In the genomic region with DNA sequence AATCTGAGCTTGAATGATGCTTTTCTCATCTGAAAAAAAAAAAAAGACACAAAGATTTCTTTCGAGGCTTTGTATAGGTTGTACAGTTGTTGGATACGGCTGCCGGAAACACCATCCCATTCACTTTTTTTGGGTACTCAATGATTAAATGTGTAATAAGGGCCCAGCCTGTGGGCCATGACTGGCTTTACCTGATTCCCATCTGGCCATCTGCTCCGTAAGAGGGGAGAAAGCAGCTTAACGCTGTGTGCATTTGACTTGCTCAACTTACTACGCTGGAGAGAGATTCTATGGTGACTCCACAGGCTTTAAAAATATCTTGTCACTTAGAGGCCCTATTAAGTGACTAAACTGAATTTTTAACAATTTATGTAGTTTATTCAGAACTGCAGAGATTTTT, we compare ENCODE assay signal across 9 cellular contexts. TPM values are rescaled to one million over a fixed set of nuclear protein-coding genes. Genes with fewer than 3 reads are reported as not detected.
A peak's percentile ranks its signal among the peaks of the same experiment; 100 is the strongest.
DNase-seq lines count a peak whose midpoint lies in the region; ATAC-seq and TF ChIP-seq lines count a peak whose summit lies in the region.
"Had no signal": no experiment of that assay in that cellular context is flagged by ENCODE, and none has a peak within 500 bp of the region (broad histone marks: within the 10 kb centered on the region; RNA-seq: fewer than 3 reads in every experiment).

No MANE protein-coding gene starts in this region.

- peak overlapping the region; percentile 93 for H3K27ac Mint-ChIP-seq in activated CD8-positive, alpha-beta T cell treated with anti-CD3 and anti-CD28 coated beads, Interleukin-2, amount 10 ng/mL, durations not matched to agents 7 days and 5 days

- no peaks in the 10 kb centered on the region for H3K9me2 ChIP-seq in SK-N-SH

- POLR2A ChIA-PET in SK-N-SH (lab: Yijun Ruan, JAX): no interaction called here
- POLR2A ChIA-PET in activated CD8-positive, alpha-beta T cell treated with anti-CD3 and anti-CD28 coated beads, Interleukin-2, amount 10 ng/mL, durations not matched to agents 7 days and 5 days (lab: Charles Lee): interaction anchor here (0.8 kb wide), 1 partner anchor 15 kb away, joined by 5 read pairs; no protein-coding TSS in a partner anchor

- peak overlapping the region; percentile 89 to 90; a peak in 3 of 4 replicates for H3K27ac ChIP-seq in SK-N-SH (ENCODE audit: low read depth in 2 of 2, low read length in 1 of 2)
- H3K27ac ChIP-seq in stomach smooth muscle (ENCODE audit: low read length): peak overlapping the region; percentile 80

- peaks cover 17% of the 10 kb centered on the region for H3K36me3 Mint-ChIP-seq in activated CD8-positive, alpha-beta T cell treated with anti-CD3 and anti-CD28 coated beads, Interleukin-2, amount 10 ng/mL, durations not matched to agents 7 days and 5 days (ENCODE audit: low read depth)

- peak overlapping the region; percentile 89 for H3K9ac ChIP-seq in SK-N-SH
- peak overlapping the region; percentile 90 to 95 for H3K9ac ChIP-seq in stomach smooth muscle (ENCODE audit: low read length in 2 of 2)

- H3K4me3 ChIP-seq in SK-N-SH (ENCODE audit: low read depth in 2 of 2, low read length in 1 of 2) (peak overlapping the region; percentile 79 to 92), iPS-18c (ENCODE audit: insufficient read depth, low read depth, low read length) (peak overlapping the region; percentile 64; the same call in 1 of the 2 replicates), stomach smooth muscle (ENCODE audit: low read length in 2 of 2) (peak overlapping the region; percentile 83 to 91)

- H3K79me2 ChIP-seq in SK-N-SH (ENCODE audit: insufficient read depth): no peaks in the 10 kb centered on the region

- no peaks in the 10 kb centered on the region for H3F3A ChIP-seq in SK-N-SH (replicated peaks; ENCODE audit: insufficient read depth)

- CTCF ChIA-PET in SK-N-SH (lab: Yijun Ruan, JAX): interaction anchor here (1.0 to 1.4 kb wide), 2 partner anchors 15 to 177 kb away, joined by 3 read pairs; no protein-coding TSS in a partner anchor
- CTCF ChIA-PET in activated CD8-positive, alpha-beta T cell treated with anti-CD3 and anti-CD28 coated beads, Interleukin-2, amount 10 ng/mL, durations not matched to agents 7 days and 5 days (lab: Charles Lee): no interaction called here

- peaks cover 24% of the 10 kb centered on the region for H3K4me1 Mint-ChIP-seq in activated CD8-positive, alpha-beta T cell treated with anti-CD3 and anti-CD28 coated beads, Interleukin-2, amount 10 ng/mL, durations not matched to agents 7 days and 5 days (ENCODE audit: low read depth)

- H3K27me3 ChIP-seq in SK-N-SH (ENCODE audit: insufficient read depth) (peaks cover 2% of the 10 kb centered on the region; the same call in 1 of the 2 replicates), stomach smooth muscle (ENCODE audit: control insufficient read depth in 1 of 2, insufficient read depth in 2 of 2, low read length in 2 of 2) (no peaks in the 10 kb centered on the region)

- no peaks in the 10 kb centered on the region for H4K20me1 ChIP-seq in SK-N-SH (ENCODE audit: insufficient read depth)

- no peak for TF ChIP-seq POLR2A in GM18505 (IDR thresholded peaks at IDR 0.05; ENCODE audit: borderline replicate concordance, extremely low read depth, insufficient read depth, insufficient read length)

- peak overlapping the region; percentile 88 for H3K4me2 ChIP-seq in SK-N-SH

- peaks cover 5 to 26% of the 10 kb centered on the region in 2 experiments for H3K36me3 ChIP-seq in SK-N-SH (replicated peaks in 1 of 2; ENCODE audit: control insufficient read depth in 1 of 2, insufficient read depth in 2 of 2, low read length in 1 of 2)
- peaks cover 10 to 21% of the 10 kb centered on the region in 2 donors for H3K36me3 ChIP-seq in stomach smooth muscle (ENCODE audit: control insufficient read depth in 2 of 2, insufficient read depth in 2 of 2, low read length in 2 of 2)

- H3K9me3 ChIP-seq in SK-N-SH: no peaks in the 10 kb centered on the region
- peaks cover 7% of the 10 kb centered on the region for H3K9me3 ChIP-seq in iPS-18c (ENCODE audit: control insufficient read depth, insufficient read depth, low read length)
- H3K9me3 ChIP-seq in stomach smooth muscle (ENCODE audit: control insufficient read depth in 2 of 2, low read length in 2 of 2): no peaks in the 10 kb centered on the region

- ATAC-seq in SK-N-SH treated with all-trans-retinoic acid at 6 μM for 48 hours (no peak), HG02798 (IDR thresholded peaks at IDR 0.05; ENCODE audit: poor library complexity, unreplicated experiment) (no peak), GM18505 (IDR thresholded peaks at IDR 0.05; ENCODE audit: unreplicated experiment) (no peak)
- no peak for ATAC-seq in activated CD8-positive, alpha-beta T cell treated with anti-CD3 and anti-CD28 coated beads, Interleukin-2, amount 10 ng/mL, durations not matched to agents 7 days and 5 days

- peaks cover 5 to 6% of the 10 kb centered on the region in 2 experiments; a peak in 2 of 4 replicates for H3K4me1 ChIP-seq in SK-N-SH (ENCODE audit: control insufficient read depth in 1 of 2, insufficient read depth in 2 of 2, low read depth in 1 of 2, low read length in 1 of 2)
- H3K4me1 ChIP-seq in stomach smooth muscle (ENCODE audit: control insufficient read depth, insufficient read depth, low read length): peaks cover 9% of the 10 kb centered on the region

- peaks cover 4% of the 10 kb centered on the region for H3K27me3 Mint-ChIP-seq in activated CD8-positive, alpha-beta T cell treated with anti-CD3 and anti-CD28 coated beads, Interleukin-2, amount 10 ng/mL, durations not matched to agents 7 days and 5 days (ENCODE audit: low read depth)

- TF ChIP-seq CTCF in SK-N-SH (IDR thresholded peaks at IDR 0.05): no peak

- peaks cover 3% of the 10 kb centered on the region for H3K9me3 Mint-ChIP-seq in activated CD8-positive, alpha-beta T cell treated with anti-CD3 and anti-CD28 coated beads, Interleukin-2, amount 10 ng/mL, durations not matched to agents 7 days and 5 days (ENCODE audit: insufficient read depth)

- TF ChIP-seq RAD21 in SK-N-SH (IDR thresholded peaks at IDR 0.05; ENCODE audit: low read length): no peak

- TF ChIP-seq EP300 in SK-N-SH (IDR thresholded peaks at IDR 0.05; ENCODE audit: borderline replicate concordance in 1 of 2, low read depth in 1 of 2, low read length in 1 of 2): no peak

- DNase-seq in SK-N-SH (no peak), SKM-1 treated with dmso at 0.1 percent for 144 hours (lab: John Stamatoyannopoulos, UW; ENCODE audit: unreplicated experiment) (no peak)
- no peak for DNase-seq in activated CD8-positive, alpha-beta T cell treated with anti-CD3 and anti-CD28 coated beads, Interleukin-2, amount 10 ng/mL, durations not matched to agents 7 days and 5 days

- H2AFZ ChIP-seq in SK-N-SH (ENCODE audit: low read depth): peak overlapping the region; percentile 89; the same call in 1 of the 2 replicates

- WGBS in SK-N-SH (ENCODE audit: low lambda C conversion rate): 49% methylated on average over 5 of the region's 6 CpGs

- peak overlapping the region; percentile 86 for H3K4me3 Mint-ChIP-seq in activated CD8-positive, alpha-beta T cell treated with anti-CD3 and anti-CD28 coated beads, Interleukin-2, amount 10 ng/mL, durations not matched to agents 7 days and 5 days

TF ChIP-seq in SK-N-SH, 30 proteins besides CTCF, POLR2A, EP300 and RAD21 (continues in another document):
- no peak for TF ChIP-seq RFX5 (IDR thresholded peaks at IDR 0.05; ENCODE audit: low read length)
- TF ChIP-seq, protein P1, sequence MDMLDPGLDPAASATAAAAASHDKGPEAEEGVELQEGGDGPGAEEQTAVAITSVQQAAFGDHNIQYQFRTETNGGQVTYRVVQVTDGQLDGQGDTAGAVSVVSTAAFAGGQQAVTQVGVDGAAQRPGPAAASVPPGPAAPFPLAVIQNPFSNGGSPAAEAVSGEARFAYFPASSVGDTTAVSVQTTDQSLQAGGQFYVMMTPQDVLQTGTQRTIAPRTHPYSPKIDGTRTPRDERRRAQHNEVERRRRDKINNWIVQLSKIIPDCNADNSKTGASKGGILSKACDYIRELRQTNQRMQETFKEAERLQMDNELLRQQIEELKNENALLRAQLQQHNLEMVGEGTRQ (IDR thresholded peaks at IDR 0.05; ENCODE audit: borderline replicate concordance, low read depth, low read length): no peak
- no peak for TF ChIP-seq JUND (IDR thresholded peaks at IDR 0.05)
- no peak for TF ChIP-seq RXRA (IDR thresholded peaks at IDR 0.05; ENCODE audit: borderline replicate concordance, low read depth)
- no peak for TF ChIP-seq YY1 (IDR thresholded peaks at IDR 0.05; ENCODE audit: low read depth)
- TF ChIP-seq FOSL2 (IDR thresholded peaks at IDR 0.05; ENCODE audit: borderline replicate concordance, low read depth): no peak
- TF ChIP-seq NFIC (IDR thresholded peaks at IDR 0.05; ENCODE audit: borderline replicate concordance): no peak
- no peak for TF ChIP-seq SMC3 (IDR thresholded peaks at IDR 0.05; ENCODE audit: low read depth, low read length)
- TF ChIP-seq MEF2A (IDR thresholded peaks at IDR 0.05; ENCODE audit: borderline replicate concordance, low read depth): no peak

TF ChIP-seq in SK-N-SH treated with all-trans-retinoic acid at 6 μM for 48 hours, 23 proteins besides CTCF, POLR2A, EP300 and RAD21:
- no peak for TF ChIP-seq RARB (CRISPR knock-in tag; IDR thresholded peaks at IDR 0.05)
- TF ChIP-seq ZFP3 (CRISPR knock-in tag; IDR thresholded peaks at IDR 0.05): no peak
- no peak for TF ChIP-seq ZFP30 (CRISPR knock-in tag; IDR thresholded peaks at IDR 0.05)
- no peak for TF ChIP-seq GLIS3 (CRISPR knock-in tag; IDR thresholded peaks at IDR 0.05)
- TF ChIP-seq, protein P2, sequence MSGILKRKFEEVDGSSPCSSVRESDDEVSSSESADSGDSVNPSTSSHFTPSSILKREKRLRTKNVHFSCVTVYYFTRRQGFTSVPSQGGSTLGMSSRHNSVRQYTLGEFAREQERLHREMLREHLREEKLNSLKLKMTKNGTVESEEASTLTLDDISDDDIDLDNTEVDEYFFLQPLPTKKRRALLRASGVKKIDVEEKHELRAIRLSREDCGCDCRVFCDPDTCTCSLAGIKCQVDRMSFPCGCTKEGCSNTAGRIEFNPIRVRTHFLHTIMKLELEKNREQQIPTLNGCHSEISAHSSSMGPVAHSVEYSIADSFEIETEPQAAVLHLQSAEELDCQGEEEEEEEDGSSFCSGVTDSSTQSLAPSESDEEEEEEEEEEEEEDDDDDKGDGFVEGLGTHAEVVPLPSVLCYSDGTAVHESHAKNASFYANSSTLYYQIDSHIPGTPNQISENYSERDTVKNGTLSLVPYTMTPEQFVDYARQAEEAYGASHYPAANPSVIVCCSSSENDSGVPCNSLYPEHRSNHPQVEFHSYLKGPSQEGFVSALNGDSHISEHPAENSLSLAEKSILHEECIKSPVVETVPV (CRISPR knock-in tag; IDR thresholded peaks at IDR 0.05): no peak
TF ChIP-seq in SK-N-SH treated with all-trans-retinoic acid at 6 μM for 48 hours: peak in this region for 0.

RNA-seq across cellular contexts. Expression of gene ZNF558, which starts 0.7 kb away (rescaled TPM):
- polyA plus RNA-seq in SK-N-SH (2012; rRNA removed): 22.5 and 28.1 TPM in 2 replicates
- 15.1 and 15.5 TPM in 2 replicates for polyA plus RNA-seq in SK-N-SH (2012; cell fraction: cytosol; rRNA removed)
- polyA plus RNA-seq in SK-N-SH (2012; cell fraction: nucleus; rRNA removed): 79.7 and 104 TPM in 2 replicates
- 10 to 100 TPM; 19.6 to 22.4 TPM for total RNA-seq in activated CD8-positive, alpha-beta T cell treated with anti-CD3 and anti-CD28 coated beads, Interleukin-2, amount 10 ng/mL, durations not matched to agents 7 days and 5 days

RNA-seq across cellular contexts. Expression of gene MBD3L1, which starts 0.8 kb away (rescaled TPM):
- not detected in 2 replicates for polyA plus RNA-seq in SK-N-SH (2012; rRNA removed)
- polyA plus RNA-seq in SK-N-SH (2012; cell fraction: cytosol; rRNA removed): not detected in 2 replicates
- not detected in 2 replicates for polyA plus RNA-seq in SK-N-SH (2012; cell fraction: nucleus; rRNA removed)
- not detected for total RNA-seq in activated CD8-positive, alpha-beta T cell treated with anti-CD3 and anti-CD28 coated beads, Interleukin-2, amount 10 ng/mL, durations not matched to agents 7 days and 5 days
- total RNA-seq: LHCN-M2 had no signal
